8 cellular contexts compared by ENCODE assay signal in the genomic region with DNA sequence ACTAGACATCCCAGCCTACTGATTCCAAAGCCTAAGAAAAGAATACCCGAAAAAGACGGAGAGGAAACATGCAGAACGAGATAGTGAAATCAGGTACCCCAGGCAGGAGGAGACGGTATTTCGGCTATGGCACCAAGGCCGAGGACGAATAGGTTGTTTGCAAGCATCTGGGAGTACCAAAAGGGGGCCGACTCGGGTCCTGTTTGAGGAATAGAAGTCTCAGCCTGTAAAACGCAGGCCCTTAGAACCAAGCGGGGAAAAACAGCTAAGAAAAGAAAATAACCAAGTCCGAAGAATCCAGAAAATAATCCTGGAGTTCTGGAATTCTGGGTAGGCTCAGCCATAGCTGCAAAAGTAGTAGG. TPM values are rescaled to one million over a fixed set of nuclear protein-coding genes. Genes with fewer than 3 reads are reported as not detected.
A peak's percentile ranks its signal among the peaks of the same experiment; 100 is the strongest.
DNase-seq lines count a peak whose midpoint lies in the region; ATAC-seq, FAIRE-seq and TF ChIP-seq lines count a peak whose summit lies in the region.

No MANE protein-coding gene starts in this region.

- CTCF ChIA-PET in activated CD8-positive, alpha-beta T cell treated with anti-CD3 and anti-CD28 coated beads, Interleukin-2, amount 10 ng/mL, durations not matched to agents 7 days and 5 days (lab: Charles Lee) = interaction anchor here (1.0 to 24.7 kb wide), 19 partner anchors 11 to 291 kb away, joined by 3 to 514 read pairs (median 10); a partner anchor contains a TSS

- H3K4me3 ChIP-seq in left ventricle myocardium inferior (peak overlapping the region; percentile 99), small intestine (ENCODE audit: low read depth in 1 of 2, low read length in 2 of 2) (peak overlapping the region; percentile 92 to 97)

- intact Hi-C loops in left ventricle myocardium inferior (cut with micrococcal nuclease) = loop anchor here (5.0 to 10.0 kb wide), 2 partner anchors 75 to 148 kb away; no protein-coding TSS in a partner anchor
- intact Hi-C loops in Right ventricle myocardium inferior (cut with DNase I) = loop anchor here (5.0 to 10.0 kb wide), 4 partner anchors 55 to 290 kb away; a partner anchor contains a TSS

- H3K4me1 Mint-ChIP-seq in activated CD8-positive, alpha-beta T cell treated with anti-CD3 and anti-CD28 coated beads, Interleukin-2, amount 10 ng/mL, durations not matched to agents 7 days and 5 days (ENCODE audit: low read depth) = peaks cover 42% of the 10 kb centered on the region

- H3K9me3 ChIP-seq in left ventricle myocardium inferior (replicated peaks) (no peaks in the 10 kb centered on the region), small intestine (ENCODE audit: control insufficient read depth, low read depth) (no peaks in the 10 kb centered on the region)

- POLR2A ChIA-PET in activated CD8-positive, alpha-beta T cell treated with anti-CD3 and anti-CD28 coated beads, Interleukin-2, amount 10 ng/mL, durations not matched to agents 7 days and 5 days (lab: Charles Lee) = interaction anchor here (0.8 to 3.8 kb wide), 13 partner anchors 9 to 139 kb away, joined by 3 to 21 read pairs (median 5); a partner anchor contains a TSS

- H3K4me3 Mint-ChIP-seq in activated CD8-positive, alpha-beta T cell treated with anti-CD3 and anti-CD28 coated beads, Interleukin-2, amount 10 ng/mL, durations not matched to agents 7 days and 5 days = peak overlapping the region; percentile 94

- WGBS in small intestine, 3 donors = 0% methylated on average over 12 of the region's 12 CpGs

- H3K9me3 Mint-ChIP-seq in activated CD8-positive, alpha-beta T cell treated with anti-CD3 and anti-CD28 coated beads, Interleukin-2, amount 10 ng/mL, durations not matched to agents 7 days and 5 days (ENCODE audit: insufficient read depth) = no peaks in the 10 kb centered on the region

- H3K4me1 ChIP-seq in left ventricle myocardium inferior = peaks cover 47% of the 10 kb centered on the region
- peaks cover 0 to 4% of the 10 kb centered on the region in 2 donors for H3K4me1 ChIP-seq in small intestine (ENCODE audit: control insufficient read depth in 2 of 2, insufficient read depth in 1 of 2, low read depth in 1 of 2, low read length in 1 of 2)

- peaks cover 48% of the 10 kb centered on the region for H3K36me3 Mint-ChIP-seq in activated CD8-positive, alpha-beta T cell treated with anti-CD3 and anti-CD28 coated beads, Interleukin-2, amount 10 ng/mL, durations not matched to agents 7 days and 5 days (ENCODE audit: low read depth)

- no peak for ATAC-seq in Right ventricle myocardium inferior
- ATAC-seq in activated CD8-positive, alpha-beta T cell treated with anti-CD3 and anti-CD28 coated beads, Interleukin-2, amount 10 ng/mL, durations not matched to agents 7 days and 5 days = no peak

- FAIRE-seq in small intestine (lab: Jason Lieb, UNC) = no peak

- peak overlapping the region; percentile 97 for H3K27ac Mint-ChIP-seq in activated CD8-positive, alpha-beta T cell treated with anti-CD3 and anti-CD28 coated beads, Interleukin-2, amount 10 ng/mL, durations not matched to agents 7 days and 5 days

- H3K27me3 ChIP-seq in left ventricle myocardium inferior (ENCODE audit: low read depth) = no peaks in the 10 kb centered on the region
- H3K27me3 ChIP-seq in small intestine (ENCODE audit: control insufficient read depth in 2 of 2, insufficient read depth in 2 of 2, low read length in 2 of 2) = no peaks in the 10 kb centered on the region

- TF ChIP-seq CTCF in left ventricle myocardium inferior (IDR thresholded peaks at IDR 0.05; ENCODE audit: borderline replicate concordance) = no peak

- no peaks in the 10 kb centered on the region for H3K27me3 Mint-ChIP-seq in activated CD8-positive, alpha-beta T cell treated with anti-CD3 and anti-CD28 coated beads, Interleukin-2, amount 10 ng/mL, durations not matched to agents 7 days and 5 days (ENCODE audit: low read depth)

- H3K36me3 ChIP-seq in left ventricle myocardium inferior (peaks cover 51% of the 10 kb centered on the region), small intestine (ENCODE audit: control insufficient read depth in 2 of 2, insufficient read depth in 2 of 2, low read length in 2 of 2) (peaks cover 9 to 12% of the 10 kb centered on the region in 2 donors)

- H3K27ac ChIP-seq in left ventricle myocardium inferior (replicated peaks) (peak overlapping the region; percentile 94), small intestine (ENCODE audit: low read depth in 1 of 2, low read length in 1 of 2) (peak overlapping the region; percentile 75 to 96)

- no peak for DNase-seq in left ventricle myocardium inferior
- DNase-seq in Right ventricle myocardium inferior (ENCODE audit: missing footprints) = no peak
- peak; percentile 58 for DNase-seq in activated CD8-positive, alpha-beta T cell treated with anti-CD3 and anti-CD28 coated beads, Interleukin-2, amount 10 ng/mL, durations not matched to agents 7 days and 5 days
- peak; percentile 38 for DNase-seq in germinal center (ENCODE audit: low spot score)
- no peak for DNase-seq in small intestine
- no peak for DNase-seq in putamen (ENCODE audit: low spot score)
- DNase-seq in KG1 (lab: John Stamatoyannopoulos, UW) = no peak
- DNase-seq in NCI-H187 (lab: John Stamatoyannopoulos, UW) = no peak

RNA-seq across cellular contexts. Expression of a gene that starts 0.5 kb away (rescaled TPM):
- total RNA-seq in left ventricle myocardium inferior = 53.4 TPM
- total RNA-seq in Right ventricle myocardium inferior = 59.3 TPM
- 10 to 100 TPM; 50.7 to 62.6 TPM for total RNA-seq in activated CD8-positive, alpha-beta T cell treated with anti-CD3 and anti-CD28 coated beads, Interleukin-2, amount 10 ng/mL, durations not matched to agents 7 days and 5 days
- polyA plus RNA-seq in small intestine = 100 to 1,000 TPM in 1 of 3 donors, 10 to 100 TPM in 2; 83.0 to 108 (median 85.1) TPM

RNA-seq across cellular contexts. Expression of a gene that starts 29.3 kb away (rescaled TPM):
- total RNA-seq in left ventricle myocardium inferior = 66.9 TPM
- total RNA-seq in Right ventricle myocardium inferior = 73.1 TPM
- 10 to 100 TPM; 49.5 to 52.0 TPM for total RNA-seq in activated CD8-positive, alpha-beta T cell treated with anti-CD3 and anti-CD28 coated beads, Interleukin-2, amount 10 ng/mL, durations not matched to agents 7 days and 5 days
- 10 to 100 TPM; 35.7 to 40.3 (median 37.8) TPM for polyA plus RNA-seq in small intestine

RNA-seq across cellular contexts. Expression of a gene that starts 56.7 kb away (rescaled TPM):
- total RNA-seq in left ventricle myocardium inferior (12.8 TPM), Right ventricle myocardium inferior (10.3 TPM)
- 10 to 100 TPM; 20.8 to 23.5 TPM for total RNA-seq in activated CD8-positive, alpha-beta T cell treated with anti-CD3 and anti-CD28 coated beads, Interleukin-2, amount 10 ng/mL, durations not matched to agents 7 days and 5 days
- polyA plus RNA-seq in small intestine = 1 to 10 TPM; 2.9 to 8.0 (median 6.5) TPM

Comparison
In these comparisons a context has a peak if more than half of its experiments do, and no peak if none do; other contexts are left out.
1. DNase-seq: peak in activated CD8-positive, alpha-beta T cell treated with anti-CD3 and anti-CD28 coated beads, Interleukin-2, amount 10 ng/mL, durations not matched to agents 7 days and 5 days (single experiment) and germinal center (single experiment); none in left ventricle myocardium inferior (single experiment), Right ventricle myocardium inferior (single experiment), small intestine (single experiment), putamen (single experiment), KG1 (single experiment) and NCI-H187 (0 of 2).